In genomic region chr10:103069453-103070331, GRCh38 we compare ENCODE assay signal across 8 cellular contexts.
A peak's percentile ranks its signal among the peaks of the same experiment; 100 is the strongest.
DNase-seq lines count a peak whose midpoint lies in the region; ATAC-seq and TF ChIP-seq lines count a peak whose summit lies in the region.

No MANE protein-coding gene starts in this region.

- ATAC-seq in GM18498 (IDR thresholded peaks at IDR 0.05; ENCODE audit: unreplicated experiment): peak; percentile 68
- ATAC-seq in HG03442 (IDR thresholded peaks at IDR 0.05; ENCODE audit: unreplicated experiment): peak; percentile 68
- no peak for ATAC-seq in HG02840 (IDR thresholded peaks at IDR 0.05; ENCODE audit: low FRiP score, unreplicated experiment)

- peaks cover 5% of the 10 kb centered on the region for H3K9me3 Mint-ChIP-seq in glutamatergic neuron (ENCODE audit: unreplicated experiment)

- H3K4me1 Mint-ChIP-seq in glutamatergic neuron (ENCODE audit: low read depth, unreplicated experiment): peaks cover 9% of the 10 kb centered on the region

- TF ChIP-seq CTCF in AG04449 (IDR thresholded peaks at IDR 0.05; ENCODE audit: insufficient read depth, low read length, missing control alignments): peak; percentile 54
- peak; percentile 57 for TF ChIP-seq CTCF in glutamatergic neuron (IDR thresholded peaks at IDR 0.05; ENCODE audit: partially characterized antibody, unreplicated experiment)

- H3K27ac Mint-ChIP-seq in glutamatergic neuron (ENCODE audit: unreplicated experiment): no peak overlapping the region

- CTCF ChIA-PET in AG04449 (lab: Yijun Ruan, JAX): interaction anchor here (0.7 to 20.8 kb wide), 17 partner anchors 10 to 348 kb away, joined by 3 to 475 read pairs (median 4); partner anchors contain the start of genes CNNM2 and CYP17A1

- H3K36me3 Mint-ChIP-seq in glutamatergic neuron (ENCODE audit: unreplicated experiment): no peaks in the 10 kb centered on the region

- no peak overlapping the region for H3K4me3 ChIP-seq in AG04449 (ENCODE audit: low read depth, low read length)

- POLR2A ChIA-PET in AG04449 (lab: Yijun Ruan, JAX): interaction anchor here (1.0 kb wide), 1 partner anchor 152 kb away, joined by 4 read pairs; the partner anchor contains the start of gene CNNM2

- DNase-seq in AG04449 (ENCODE audit: low read depth, low spot score) (no peak), RPMI7951 (ENCODE audit: low read depth) (peak; percentile 32), glutamatergic neuron (peak; percentile 70), putamen (ENCODE audit: low spot score) (peak; percentile 44)
- DNase-seq in activated effector memory CD4-positive, alpha-beta T cell treated with anti-CD3 and anti-CD28 coated beads, Interleukin-2, amount 50 U/mL, for 16 hours: peak; percentile 89

- peaks cover 5% of the 10 kb centered on the region for H3K27me3 Mint-ChIP-seq in glutamatergic neuron (ENCODE audit: unreplicated experiment)

- no peak overlapping the region for H3K4me3 Mint-ChIP-seq in glutamatergic neuron (ENCODE audit: unreplicated experiment)
